In genomic region chr1:228354390-228355320, GRCh38 we compare ENCODE assay signal across 11 cellular contexts.
"Had no signal": no experiment of that assay in that cellular context is flagged by ENCODE, and none has a peak within 500 bp of the region (broad histone marks: within the 10 kb centered on the region; RNA-seq: fewer than 3 reads in every experiment).

No MANE protein-coding gene starts in this region.

- ATAC-seq: naive thymus-derived CD4-positive, alpha-beta T cell had no signal

- H3K9me3 ChIP-seq: prostate gland, sigmoid colon had no signal

- FAIRE-seq: astrocyte had no signal

- H3K27ac ChIP-seq: coronary artery, prostate gland, sigmoid colon had no signal

- DNase-seq: activated CD4-positive, alpha-beta T cell treated with anti-CD3 and anti-CD28 coated beads, Interleukin-2, amount 10 ng/mL, durations not matched to agents 24 days and 14 days; activated naive CD4-positive, alpha-beta T cell; effector CD4-positive, alpha-beta T cell; naive thymus-derived CD4-positive, alpha-beta T cell; sigmoid colon; stimulated activated CD4-positive, alpha-beta T cell treated with anti-CD3 and anti-CD28 coated beads, Interleukin-2, amount 100 ng/mL, for 24 hours; stimulated activated naive CD4-positive, alpha-beta T cell treated with Interleukin-2 at 50 U/mL for 16 hours; T-helper 1 cell had no signal

- H3K4me3 ChIP-seq: coronary artery, prostate gland, sigmoid colon had no signal

- H3K4me1 ChIP-seq: prostate gland, sigmoid colon had no signal
